ENCODE assay signal across 1 cellular context in the genomic region with DNA sequence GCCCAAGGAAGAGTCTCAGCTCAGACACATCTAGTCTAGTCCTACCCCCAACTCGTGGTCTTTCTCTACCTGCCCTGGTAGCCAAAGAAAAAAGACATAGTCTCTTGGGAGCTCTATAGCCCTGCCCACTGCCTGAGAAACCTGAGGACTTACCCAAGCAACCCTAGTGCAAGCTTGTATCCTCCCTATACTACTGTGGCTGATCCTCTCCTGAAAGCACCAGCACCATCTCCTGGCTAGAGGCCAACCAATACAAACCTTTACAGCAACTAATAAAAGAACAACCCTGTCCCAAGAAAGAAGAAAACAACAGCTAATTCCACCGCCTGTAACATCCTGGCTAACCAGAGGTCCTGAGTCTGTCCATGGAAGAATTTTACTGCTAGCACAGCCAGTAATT.
TF ChIP-seq lines count a peak whose summit lies in the region.

No MANE protein-coding gene starts in this region.

TF ChIP-seq in GM23338, 12 proteins besides CTCF, POLR2A, EP300 and RAD21 (continued from another document):
- TF ChIP-seq, protein P1, sequence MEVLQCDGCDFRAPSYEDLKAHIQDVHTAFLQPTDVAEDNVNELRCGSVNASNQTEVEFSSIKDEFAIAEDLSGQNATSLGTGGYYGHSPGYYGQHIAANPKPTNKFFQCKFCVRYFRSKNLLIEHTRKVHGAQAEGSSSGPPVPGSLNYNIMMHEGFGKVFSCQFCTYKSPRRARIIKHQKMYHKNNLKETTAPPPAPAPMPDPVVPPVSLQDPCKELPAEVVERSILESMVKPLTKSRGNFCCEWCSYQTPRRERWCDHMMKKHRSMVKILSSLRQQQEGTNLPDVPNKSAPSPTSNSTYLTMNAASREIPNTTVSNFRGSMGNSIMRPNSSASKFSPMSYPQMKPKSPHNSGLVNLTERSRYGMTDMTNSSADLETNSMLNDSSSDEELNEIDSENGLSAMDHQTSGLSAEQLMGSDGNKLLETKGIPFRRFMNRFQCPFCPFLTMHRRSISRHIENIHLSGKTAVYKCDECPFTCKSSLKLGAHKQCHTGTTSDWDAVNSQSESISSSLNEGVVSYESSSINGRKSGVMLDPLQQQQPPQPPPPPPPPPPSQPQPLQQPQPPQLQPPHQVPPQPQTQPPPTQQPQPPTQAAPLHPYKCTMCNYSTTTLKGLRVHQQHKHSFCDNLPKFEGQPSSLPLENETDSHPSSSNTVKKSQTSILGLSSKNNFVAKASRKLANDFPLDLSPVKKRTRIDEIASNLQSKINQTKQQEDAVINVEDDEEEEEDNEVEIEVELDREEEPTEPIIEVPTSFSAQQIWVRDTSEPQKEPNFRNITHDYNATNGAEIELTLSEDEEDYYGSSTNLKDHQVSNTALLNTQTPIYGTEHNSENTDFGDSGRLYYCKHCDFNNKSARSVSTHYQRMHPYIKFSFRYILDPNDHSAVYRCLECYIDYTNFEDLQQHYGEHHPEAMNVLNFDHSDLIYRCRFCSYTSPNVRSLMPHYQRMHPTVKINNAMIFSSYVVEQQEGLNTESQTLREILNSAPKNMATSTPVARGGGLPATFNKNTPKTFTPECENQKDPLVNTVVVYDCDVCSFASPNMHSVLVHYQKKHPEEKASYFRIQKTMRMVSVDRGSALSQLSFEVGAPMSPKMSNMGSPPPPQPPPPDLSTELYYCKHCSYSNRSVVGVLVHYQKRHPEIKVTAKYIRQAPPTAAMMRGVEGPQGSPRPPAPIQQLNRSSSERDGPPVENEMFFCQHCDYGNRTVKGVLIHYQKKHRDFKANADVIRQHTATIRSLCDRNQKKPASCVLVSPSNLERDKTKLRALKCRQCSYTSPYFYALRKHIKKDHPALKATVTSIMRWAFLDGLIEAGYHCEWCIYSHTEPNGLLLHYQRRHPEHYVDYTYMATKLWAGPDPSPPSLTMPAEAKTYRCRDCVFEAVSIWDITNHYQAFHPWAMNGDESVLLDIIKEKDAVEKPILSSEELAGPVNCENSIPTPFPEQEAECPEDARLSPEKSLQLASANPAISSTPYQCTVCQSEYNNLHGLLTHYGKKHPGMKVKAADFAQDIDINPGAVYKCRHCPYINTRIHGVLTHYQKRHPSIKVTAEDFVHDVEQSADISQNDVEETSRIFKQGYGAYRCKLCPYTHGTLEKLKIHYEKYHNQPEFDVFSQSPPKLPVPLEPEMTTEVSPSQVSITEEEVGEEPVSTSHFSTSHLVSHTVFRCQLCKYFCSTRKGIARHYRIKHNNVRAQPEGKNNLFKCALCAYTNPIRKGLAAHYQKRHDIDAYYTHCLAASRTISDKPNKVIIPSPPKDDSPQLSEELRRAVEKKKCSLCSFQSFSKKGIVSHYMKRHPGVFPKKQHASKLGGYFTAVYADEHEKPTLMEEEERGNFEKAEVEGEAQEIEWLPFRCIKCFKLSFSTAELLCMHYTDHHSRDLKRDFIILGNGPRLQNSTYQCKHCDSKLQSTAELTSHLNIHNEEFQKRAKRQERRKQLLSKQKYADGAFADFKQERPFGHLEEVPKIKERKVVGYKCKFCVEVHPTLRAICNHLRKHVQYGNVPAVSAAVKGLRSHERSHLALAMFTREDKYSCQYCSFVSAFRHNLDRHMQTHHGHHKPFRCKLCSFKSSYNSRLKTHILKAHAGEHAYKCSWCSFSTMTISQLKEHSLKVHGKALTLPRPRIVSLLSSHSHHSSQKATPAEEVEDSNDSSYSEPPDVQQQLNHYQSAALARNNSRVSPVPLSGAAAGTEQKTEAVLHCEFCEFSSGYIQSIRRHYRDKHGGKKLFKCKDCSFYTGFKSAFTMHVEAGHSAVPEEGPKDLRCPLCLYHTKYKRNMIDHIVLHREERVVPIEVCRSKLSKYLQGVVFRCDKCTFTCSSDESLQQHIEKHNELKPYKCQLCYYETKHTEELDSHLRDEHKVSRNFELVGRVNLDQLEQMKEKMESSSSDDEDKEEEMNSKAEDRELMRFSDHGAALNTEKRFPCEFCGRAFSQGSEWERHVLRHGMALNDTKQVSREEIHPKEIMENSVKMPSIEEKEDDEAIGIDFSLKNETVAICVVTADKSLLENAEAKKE (CRISPR knock-in tag; IDR thresholded peaks at IDR 0.05), result no peak
- TF ChIP-seq, protein P2, sequence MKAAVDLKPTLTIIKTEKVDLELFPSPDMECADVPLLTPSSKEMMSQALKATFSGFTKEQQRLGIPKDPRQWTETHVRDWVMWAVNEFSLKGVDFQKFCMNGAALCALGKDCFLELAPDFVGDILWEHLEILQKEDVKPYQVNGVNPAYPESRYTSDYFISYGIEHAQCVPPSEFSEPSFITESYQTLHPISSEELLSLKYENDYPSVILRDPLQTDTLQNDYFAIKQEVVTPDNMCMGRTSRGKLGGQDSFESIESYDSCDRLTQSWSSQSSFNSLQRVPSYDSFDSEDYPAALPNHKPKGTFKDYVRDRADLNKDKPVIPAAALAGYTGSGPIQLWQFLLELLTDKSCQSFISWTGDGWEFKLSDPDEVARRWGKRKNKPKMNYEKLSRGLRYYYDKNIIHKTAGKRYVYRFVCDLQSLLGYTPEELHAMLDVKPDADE (IDR thresholded peaks at IDR 0.05), result no peak
- TF ChIP-seq, protein P3, sequence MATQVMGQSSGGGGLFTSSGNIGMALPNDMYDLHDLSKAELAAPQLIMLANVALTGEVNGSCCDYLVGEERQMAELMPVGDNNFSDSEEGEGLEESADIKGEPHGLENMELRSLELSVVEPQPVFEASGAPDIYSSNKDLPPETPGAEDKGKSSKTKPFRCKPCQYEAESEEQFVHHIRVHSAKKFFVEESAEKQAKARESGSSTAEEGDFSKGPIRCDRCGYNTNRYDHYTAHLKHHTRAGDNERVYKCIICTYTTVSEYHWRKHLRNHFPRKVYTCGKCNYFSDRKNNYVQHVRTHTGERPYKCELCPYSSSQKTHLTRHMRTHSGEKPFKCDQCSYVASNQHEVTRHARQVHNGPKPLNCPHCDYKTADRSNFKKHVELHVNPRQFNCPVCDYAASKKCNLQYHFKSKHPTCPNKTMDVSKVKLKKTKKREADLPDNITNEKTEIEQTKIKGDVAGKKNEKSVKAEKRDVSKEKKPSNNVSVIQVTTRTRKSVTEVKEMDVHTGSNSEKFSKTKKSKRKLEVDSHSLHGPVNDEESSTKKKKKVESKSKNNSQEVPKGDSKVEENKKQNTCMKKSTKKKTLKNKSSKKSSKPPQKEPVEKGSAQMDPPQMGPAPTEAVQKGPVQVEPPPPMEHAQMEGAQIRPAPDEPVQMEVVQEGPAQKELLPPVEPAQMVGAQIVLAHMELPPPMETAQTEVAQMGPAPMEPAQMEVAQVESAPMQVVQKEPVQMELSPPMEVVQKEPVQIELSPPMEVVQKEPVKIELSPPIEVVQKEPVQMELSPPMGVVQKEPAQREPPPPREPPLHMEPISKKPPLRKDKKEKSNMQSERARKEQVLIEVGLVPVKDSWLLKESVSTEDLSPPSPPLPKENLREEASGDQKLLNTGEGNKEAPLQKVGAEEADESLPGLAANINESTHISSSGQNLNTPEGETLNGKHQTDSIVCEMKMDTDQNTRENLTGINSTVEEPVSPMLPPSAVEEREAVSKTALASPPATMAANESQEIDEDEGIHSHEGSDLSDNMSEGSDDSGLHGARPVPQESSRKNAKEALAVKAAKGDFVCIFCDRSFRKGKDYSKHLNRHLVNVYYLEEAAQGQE (IDR thresholded peaks at IDR 0.05; ENCODE audit: unreplicated experiment), result no peak
- TF ChIP-seq EZH2 (IDR thresholded peaks at IDR 0.05; ENCODE audit: low read depth, unreplicated experiment), result no peak
- no peak for TF ChIP-seq NANOG (IDR thresholded peaks at IDR 0.05; ENCODE audit: borderline replicate concordance)
